8 cellular contexts compared by ENCODE assay signal in genomic region chr1:19664453-19665043, GRCh38. TPM values are rescaled to one million over a fixed set of nuclear protein-coding genes. Genes with fewer than 3 reads are reported as not detected.
A peak's percentile ranks its signal among the peaks of the same experiment; 100 is the strongest.
DNase-seq lines count a peak whose midpoint lies in the region; FAIRE-seq and TF ChIP-seq lines count a peak whose summit lies in the region.

HTR6 (plus strand) TSS chr1:19664875; CDS start chr1:19665754, 879 bp downstream.

- H3K9me3 Mint-ChIP-seq in activated naive CD8-positive, alpha-beta T cell treated with anti-CD3 and anti-CD28 coated beads for 36 hours, result no peaks in the 10 kb centered on the region
- H3K9me3 Mint-ChIP-seq in mesothelial cell of epicardium, result no peaks in the 10 kb centered on the region

- no peak within 1 kb of the TSS for H3K27ac Mint-ChIP-seq in activated naive CD8-positive, alpha-beta T cell treated with anti-CD3 and anti-CD28 coated beads for 36 hours
- H3K27ac Mint-ChIP-seq in mesothelial cell of epicardium, result no peak within 1 kb of the TSS

- no peaks in the 10 kb centered on the region for H3K36me3 Mint-ChIP-seq in activated naive CD8-positive, alpha-beta T cell treated with anti-CD3 and anti-CD28 coated beads for 36 hours
- H3K36me3 Mint-ChIP-seq in mesothelial cell of epicardium, result no peaks in the 10 kb centered on the region

- intact Hi-C loops in kidney (cut with DNase I), result no loop called here

- peak within 1 kb of the TSS; percentile 65 for H3K4me3 Mint-ChIP-seq in activated naive CD8-positive, alpha-beta T cell treated with anti-CD3 and anti-CD28 coated beads for 36 hours
- peak within 1 kb of the TSS; percentile 57 for H3K4me3 Mint-ChIP-seq in mesothelial cell of epicardium

- no peak for FAIRE-seq in kidney (lab: Jason Lieb, UNC)

- H3K36me3 ChIP-seq in H7 (replicated peaks; ENCODE audit: control insufficient read depth, insufficient read depth, low read length) (no peaks in the 10 kb centered on the region), kidney (ENCODE audit: control insufficient read depth in 1 of 2, insufficient read depth in 2 of 2, low read length in 2 of 2) (no peaks in the 10 kb centered on the region)

- no peak for TF ChIP-seq CTCF in AG10803 (conservative IDR thresholded peaks at IDR 0.05; ENCODE audit: low read length)
- no peak for TF ChIP-seq CTCF in mesothelial cell of epicardium (IDR thresholded peaks at IDR 0.05; ENCODE audit: unreplicated experiment)
- TF ChIP-seq CTCF in kidney (IDR thresholded peaks at IDR 0.05; ENCODE audit: borderline replicate concordance, extremely low read depth, insufficient read depth), result no peak

- DNase-seq in AG10803 (ENCODE audit: low read depth), result no peak
- DNase-seq in H7, result peak; percentile 89
- DNase-seq in activated naive CD8-positive, alpha-beta T cell treated with anti-CD3 and anti-CD28 coated beads for 36 hours, result peak; percentile 40
- no peak for DNase-seq in mesothelial cell of epicardium (ENCODE audit: low spot score in 2 of 2, unreplicated experiment in 2 of 2)
- no peak for DNase-seq in OCI-M1 (lab: John Stamatoyannopoulos, UW)
- no peak for DNase-seq in kidney
- no peak for DNase-seq in NCI-H1105 (lab: John Stamatoyannopoulos, UW)
- DNase-seq in NCI-H1105 treated with DMSO at 0.1 percent for 48 hours (lab: John Stamatoyannopoulos, UW), result no peak

- H3K9me3 ChIP-seq in kidney (ENCODE audit: control insufficient read depth in 1 of 2, low read length in 2 of 2), result no peaks in the 10 kb centered on the region

- peaks cover 44% of the 10 kb centered on the region for H3K27me3 ChIP-seq in H7 (ENCODE audit: control insufficient read depth, insufficient read depth, low read length)

- no peak within 1 kb of the TSS for H3K9ac ChIP-seq in kidney (ENCODE audit: low read length in 2 of 2)

- H3K4me1 Mint-ChIP-seq in activated naive CD8-positive, alpha-beta T cell treated with anti-CD3 and anti-CD28 coated beads for 36 hours, result peaks cover 12% of the 10 kb centered on the region
- H3K4me1 Mint-ChIP-seq in mesothelial cell of epicardium, result peaks cover 6% of the 10 kb centered on the region

- H3K4me1 ChIP-seq in kidney (ENCODE audit: control insufficient read depth in 1 of 2, insufficient read depth in 1 of 2, low read depth in 1 of 2, low read length in 2 of 2), result no peaks in the 10 kb centered on the region

- H3K27me3 Mint-ChIP-seq in activated naive CD8-positive, alpha-beta T cell treated with anti-CD3 and anti-CD28 coated beads for 36 hours, result peaks cover 66% of the 10 kb centered on the region
- H3K27me3 Mint-ChIP-seq in mesothelial cell of epicardium (ENCODE audit: low read depth), result peaks cover 87% of the 10 kb centered on the region

- H3K4me3 ChIP-seq in AG10803 (ENCODE audit: low read length) (peak within 1 kb of the TSS; percentile 26), H7 (ENCODE audit: insufficient read depth, low read depth, low read length) (peak within 1 kb of the TSS; percentile 50), kidney (ENCODE audit: low read length in 2 of 2) (no peak within 1 kb of the TSS)

- no peak within 1 kb of the TSS for H3K27ac ChIP-seq in kidney (ENCODE audit: low read depth in 2 of 2, low read length in 2 of 2)

RNA-seq across cellular contexts. Expression of gene HTR6, which starts in this region (rescaled TPM):
- 0.45 and 1.9 TPM in 2 replicates for total RNA-seq in H7 (2014; rRNA removed; shearing (Covaris generic))
- not detected for total RNA-seq in activated naive CD8-positive, alpha-beta T cell treated with anti-CD3 and anti-CD28 coated beads for 36 hours
- total RNA-seq in mesothelial cell of epicardium (0.11 to 0.24 TPM (median 0.11 TPM) in 3 replicates), kidney (not detected)
- not detected for polyA plus RNA-seq in kidney (ENCODE audit: insufficient read depth, low read depth, low replicate concordance)

Comparison
In these comparisons a context has a peak if more than half of its experiments do, and no peak if none do; other contexts are left out.
1. Peak in DNase-seq in activated naive CD8-positive, alpha-beta T cell treated with anti-CD3 and anti-CD28 coated beads for 36 hours; RNA of the gene not detected or under 1 TPM.
2. H3K4me3 ChIP-seq: peak in AG10803 (single experiment) and H7 (single experiment); none in kidney (0 of 2).